Comparison of ENCODE assay signal across 8 cellular contexts in genomic region chr12:47636908-47637780, GRCh38.
DNase-seq lines count a peak whose midpoint lies in the region; ATAC-seq and TF ChIP-seq lines count a peak whose summit lies in the region.

No MANE protein-coding gene starts in this region.

- in situ Hi-C loops in gastrocnemius medialis (cut with MboI; ENCODE audit: low sequenced_read_pairs in 4 of 4), result no loop called here

- H3K9me3 ChIP-seq in BE2C, result no peaks in the 10 kb centered on the region; the same call in 1 of the 2 replicates
- H3K9me3 ChIP-seq in trophoblast cell (ENCODE audit: insufficient read depth, low read depth, low read length), result no peaks in the 10 kb centered on the region
- H3K9me3 ChIP-seq in gastrocnemius medialis, result no peaks in the 10 kb centered on the region

- no peak overlapping the region for H3K4me2 ChIP-seq in trophoblast cell (ENCODE audit: low read length)

- H3K4me1 ChIP-seq in BE2C, result no peaks in the 10 kb centered on the region
- H3K4me1 ChIP-seq in trophoblast cell (ENCODE audit: control insufficient read depth in 1 of 2, insufficient read depth in 2 of 2, low read length in 2 of 2), result no peaks in the 10 kb centered on the region
- no peaks in the 10 kb centered on the region for H3K4me1 ChIP-seq in gastrocnemius medialis

- H2AFZ ChIP-seq in trophoblast cell (ENCODE audit: insufficient read depth, low read length, poor library complexity), result no peak overlapping the region

- H3K27me3 ChIP-seq in BE2C, result no peaks in the 10 kb centered on the region
- H3K27me3 ChIP-seq in trophoblast cell (ENCODE audit: insufficient read depth, low read length), result no peaks in the 10 kb centered on the region
- no peaks in the 10 kb centered on the region for H3K27me3 ChIP-seq in gastrocnemius medialis

- no peak overlapping the region for H2AK5ac ChIP-seq in trophoblast cell (ENCODE audit: low read length)

- no peaks in the 10 kb centered on the region for H3K79me2 ChIP-seq in trophoblast cell (ENCODE audit: control insufficient read depth, insufficient read depth, low read length, poor library complexity)

- no peaks in the 10 kb centered on the region for H3K79me1 ChIP-seq in trophoblast cell (ENCODE audit: low read length)

- H4K91ac ChIP-seq in trophoblast cell (ENCODE audit: low read depth, low read length), result no peak overlapping the region

- peak; percentile 71 for DNase-seq in BE2C
- DNase-seq in HT-29 (ENCODE audit: low spot score), result peak; percentile 81
- DNase-seq in T-helper 1 cell, result peak in 3 of 5 donors; percentile 17 to 23 (median 22)
- peak; percentile 10 for DNase-seq in effector CD4-positive, alpha-beta T cell
- peak; percentile 68 to 77 for DNase-seq in trophoblast cell
- no peak for DNase-seq in NOMO-1 (lab: John Stamatoyannopoulos, UW; ENCODE audit: unreplicated experiment in 2 of 2)
- DNase-seq in gastrocnemius medialis, result no peak

- no peak overlapping the region for H2BK5ac ChIP-seq in trophoblast cell (ENCODE audit: low read depth, low read length, poor library complexity)

- no peak overlapping the region for H2BK12ac ChIP-seq in trophoblast cell (ENCODE audit: low read length)

- WGBS in trophoblast cell (ENCODE audit: extremely low coverage, insufficient coverage, insufficient read length), result no CpG with 5 or more reads among the region's 8 CpGs

- no peaks in the 10 kb centered on the region for H3K36me3 ChIP-seq in BE2C
- H3K36me3 ChIP-seq in trophoblast cell (ENCODE audit: control insufficient read depth in 1 of 2, insufficient read depth in 2 of 2, low read length in 2 of 2), result no peaks in the 10 kb centered on the region
- H3K36me3 ChIP-seq in gastrocnemius medialis, result no peaks in the 10 kb centered on the region

- no peak overlapping the region for H3K14ac ChIP-seq in trophoblast cell (ENCODE audit: low read length)

- no peak overlapping the region for H3K27ac ChIP-seq in trophoblast cell (ENCODE audit: low read depth, low read length)
- H3K27ac ChIP-seq in gastrocnemius medialis, result no peak overlapping the region

- no peak overlapping the region for H3K4ac ChIP-seq in trophoblast cell (ENCODE audit: low read depth, low read length)

- no peak for TF ChIP-seq POLR2A in gastrocnemius medialis (IDR thresholded peaks at IDR 0.05)

- no peak overlapping the region for H4K12ac ChIP-seq in trophoblast cell (ENCODE audit: low read depth, low read length)

- no peak overlapping the region for H3K9ac ChIP-seq in trophoblast cell (ENCODE audit: low read length)

- ATAC-seq in HG02840 (IDR thresholded peaks at IDR 0.05; ENCODE audit: low FRiP score, unreplicated experiment) (no peak), gastrocnemius medialis (no peak)

- no peak overlapping the region for H3K23ac ChIP-seq in trophoblast cell (ENCODE audit: low read length)

- TF ChIP-seq CTCF in BE2C (IDR thresholded peaks at IDR 0.05; ENCODE audit: low read depth, low read length) (peak; percentile 80), gastrocnemius medialis (IDR thresholded peaks at IDR 0.05 in 4 of 5, conservative IDR thresholded peaks at IDR 0.05 in 1 of 5) (peak in 1 of 5 experiments; percentile 23)

- H3K4me3 ChIP-seq in BE2C (ENCODE audit: low read depth, low read length) (no peak overlapping the region), trophoblast cell (ENCODE audit: low read depth, low read length) (no peak overlapping the region), gastrocnemius medialis (no peak overlapping the region)

- no peak overlapping the region for H2BK120ac ChIP-seq in trophoblast cell (ENCODE audit: insufficient read depth, low read length, poor library complexity)

- no peak overlapping the region for H4K8ac ChIP-seq in trophoblast cell (ENCODE audit: low read depth, low read length)

- H3K18ac ChIP-seq in trophoblast cell (ENCODE audit: low read length), result no peak overlapping the region

- intact Hi-C loops in gastrocnemius medialis (cut with DNase I; ENCODE audit: low total_unique reads), result loop anchor here (5.0 kb wide), 1 partner anchor 605 kb away; no protein-coding TSS in a partner anchor

Comparison
In these comparisons a context has a peak if more than half of its experiments do, and no peak if none do; other contexts are left out.
1. DNase-seq: peak in BE2C (single experiment), HT-29 (single experiment), T-helper 1 cell (3 of 5), effector CD4-positive, alpha-beta T cell (single experiment) and trophoblast cell (2 of 2); none in NOMO-1 (0 of 2) and gastrocnemius medialis (0 of 2).